ENCODE assay signal across 29 cellular contexts in the genomic region with DNA sequence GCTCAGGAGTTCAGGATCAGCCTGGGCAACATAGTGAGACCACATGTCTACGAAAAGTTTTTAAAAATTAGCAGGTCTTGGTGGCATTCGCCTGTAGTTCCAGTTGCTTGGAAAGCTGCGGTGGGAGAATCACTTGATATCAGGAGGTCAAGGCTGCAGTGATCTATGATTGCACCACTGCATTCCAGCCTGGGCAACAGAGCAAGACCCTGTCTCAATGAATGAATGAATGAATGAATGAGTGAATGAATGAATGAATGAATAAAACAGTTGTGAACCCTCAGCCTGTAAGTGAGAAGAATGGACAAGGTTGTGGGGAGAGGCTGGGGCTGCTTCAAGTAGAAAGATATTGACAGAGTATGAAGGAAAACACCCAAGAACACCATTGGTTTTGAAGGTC. TPM values are rescaled to one million over a fixed set of nuclear protein-coding genes. Genes with fewer than 3 reads are reported as not detected.
"Had no signal": no experiment of that assay in that cellular context is flagged by ENCODE, and none has a peak within 500 bp of the region (broad histone marks: within the 10 kb centered on the region; RNA-seq: fewer than 3 reads in every experiment).

No MANE protein-coding gene starts in this region.

- FAIRE-seq: islet of Langerhans, kidney, pancreas had no signal

- H3K4me1 Mint-ChIP-seq: immature natural killer cell; naive B cell; natural killer cell; stimulated activated naive B cell treated with anti-CD40 and anti-IgM and Interleukin-4, amounts not matched to agents 10 μg/mL and 1 μg/mL and 100 μg/mL, for 72 hours had no signal

- H3K36me3 Mint-ChIP-seq: immature natural killer cell; naive B cell; natural killer cell; stimulated activated naive B cell treated with anti-CD40 and anti-IgM and Interleukin-4, amounts not matched to agents 10 μg/mL and 1 μg/mL and 100 μg/mL, for 72 hours had no signal

- H3K36me3 ChIP-seq: left lung, lower lobe of right lung, pancreas, prostate gland, stomach, thoracic aorta, tibial artery had no signal

- H3K27me3 ChIP-seq: left lung, pancreas, stomach, tibial artery had no signal

- H3K27ac Mint-ChIP-seq: immature natural killer cell; naive B cell; natural killer cell; stimulated activated naive B cell treated with anti-CD40 and anti-IgM and Interleukin-4, amounts not matched to agents 10 μg/mL and 1 μg/mL and 100 μg/mL, for 72 hours; type B pancreatic cell had no signal

- H3K9me3 ChIP-seq: left lung, lower lobe of right lung, pancreas, prostate gland, stomach, thoracic aorta, tibial artery had no signal

- H3K27me3 Mint-ChIP-seq: stimulated activated naive B cell treated with anti-CD40 and anti-IgM and Interleukin-4, amounts not matched to agents 10 μg/mL and 1 μg/mL and 100 μg/mL, for 72 hours; type B pancreatic cell had no signal

- ATAC-seq: left colon; left lung; lower lobe of right lung; natural killer cell; pancreas; right cardiac atrium; sciatic nerve; stimulated activated naive B cell treated with anti-CD40 and anti-IgM and Interleukin-4, amounts not matched to agents 10 μg/mL and 1 μg/mL and 100 μg/mL, for 72 hours; stimulated activated naive CD8-positive, alpha-beta T cell treated with anti-CD3 and anti-CD28 coated beads, Interleukin-15, Interleukin-2, amounts not matched to agents 100 U/mL and 50 U/mL, for 24 hours had no signal

- H3K4me3 ChIP-seq: left lung, lower lobe of right lung, pancreas, prostate gland, skin epidermis, stomach, thoracic aorta, tibial artery had no signal

- H3K27ac ChIP-seq: left lung, lower lobe of right lung, pancreas, prostate gland, stomach, thoracic aorta, tibial artery had no signal

- H3K4me3 Mint-ChIP-seq: immature natural killer cell; naive B cell; natural killer cell; stimulated activated naive B cell treated with anti-CD40 and anti-IgM and Interleukin-4, amounts not matched to agents 10 μg/mL and 1 μg/mL and 100 μg/mL, for 72 hours; type B pancreatic cell had no signal

- DNase-seq: hypothalamus; immature natural killer cell; kidney; left colon; left lung; lower lobe of right lung; mammary epithelial cell; mesenchymal stem cell; naive B cell; natural killer cell; pancreas; posterior cingulate gyrus; retina; right cardiac atrium; stimulated activated CD4-positive, alpha-beta T cell treated with anti-CD3 and anti-CD28 coated beads, Interleukin-12 subunit alpha, Interleukin-12 subunit beta, amount 100 ng/mL, for 4 hours; stimulated activated CD4-positive, alpha-beta T cell treated with anti-CD3 and anti-CD28 coated beads, Interleukin-15, amount 100 ng/mL, for 24 hours; stimulated activated CD4-positive, alpha-beta T cell treated with anti-CD3 and anti-CD28 coated beads, Interleukin-2, amount 100 ng/mL, for 24 hours; stimulated activated CD4-positive, alpha-beta T cell treated with anti-CD3 and anti-CD28 coated beads, Interleukin-4, amount 100 ng/mL, for 1 hour; stimulated activated naive B cell treated with anti-CD40 and anti-IgM and Interleukin-4, amounts not matched to agents 10 μg/mL and 1 μg/mL and 100 μg/mL, for 72 hours; stimulated activated naive CD8-positive, alpha-beta T cell treated with anti-CD3 and anti-CD28 coated beads, Interleukin-15, Interleukin-2, amounts not matched to agents 100 U/mL and 50 U/mL, for 24 hours; stomach; tibial artery had no signal

- H3K4me1 ChIP-seq: prostate gland had no signal

RNA-seq across cellular contexts. Expression of a gene that starts 48.0 kb away (rescaled TPM):
- total RNA-seq: mononuclear cell, natural killer cell had no signal
- polyA plus RNA-seq: immature natural killer cell had no signal
